Comparison of ENCODE assay signal across 13 cellular contexts in the genomic region with DNA sequence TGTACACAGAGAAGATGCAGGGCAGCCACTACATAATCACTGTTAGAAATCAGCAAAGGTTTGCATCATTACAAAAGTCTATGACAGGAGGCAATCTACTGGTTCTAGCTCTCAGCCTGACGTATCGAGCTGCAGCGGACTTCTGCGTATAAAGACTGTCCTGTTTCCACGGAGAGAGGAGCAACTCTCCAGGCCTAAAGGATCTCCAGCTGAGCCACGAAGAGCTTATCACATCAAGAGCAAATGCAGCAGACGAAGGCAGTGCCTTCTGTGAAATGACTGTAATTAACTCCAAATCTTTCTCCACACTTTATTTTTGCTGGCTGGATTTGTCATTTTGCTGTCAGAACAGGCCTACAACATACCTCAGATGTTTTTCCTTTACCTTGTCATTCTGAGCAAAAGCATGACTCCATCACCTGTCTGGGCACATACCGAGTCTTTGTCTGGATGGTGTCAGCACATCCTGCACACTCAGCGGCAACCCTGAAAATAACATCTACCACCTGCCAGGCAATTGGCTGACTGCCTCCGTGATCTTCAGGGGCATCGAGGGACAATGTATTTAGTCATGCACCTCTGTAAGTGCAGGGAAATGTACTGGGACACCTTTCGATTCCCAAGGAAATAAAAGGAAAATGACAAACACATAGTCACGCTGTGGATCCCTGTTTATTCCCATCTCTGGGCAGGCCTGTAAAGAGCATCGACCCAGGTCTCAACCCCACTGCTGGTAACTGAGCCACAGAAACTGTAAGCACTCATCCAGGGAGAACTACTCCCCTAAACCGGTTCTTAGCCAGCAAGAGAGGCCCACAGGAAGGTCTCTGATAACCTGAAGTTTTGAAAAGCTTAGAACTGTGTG. TPM values are rescaled to one million over a fixed set of nuclear protein-coding genes. Genes with fewer than 3 reads are reported as not detected.
A peak's percentile ranks its signal among the peaks of the same experiment; 100 is the strongest.
DNase-seq lines count a peak whose midpoint lies in the region; ATAC-seq and TF ChIP-seq lines count a peak whose summit lies in the region.
"Had no signal": no experiment of that assay in that cellular context is flagged by ENCODE, and none has a peak within 500 bp of the region (broad histone marks: within the 10 kb centered on the region; RNA-seq: fewer than 3 reads in every experiment).

No MANE protein-coding gene starts in this region.

- H3K4me3 ChIP-seq in esophagus muscularis mucosa = no peak overlapping the region
- no peak overlapping the region for H3K4me3 ChIP-seq in psoas muscle
- H3K4me3 ChIP-seq in naive thymus-derived CD4-positive, alpha-beta T cell (ENCODE audit: low read length) = no peak overlapping the region
- H3K4me3 ChIP-seq: sigmoid colon had no signal

- H3K4me3 Mint-ChIP-seq in naive thymus-derived CD4-positive, alpha-beta T cell = no peak overlapping the region
- H3K4me3 Mint-ChIP-seq: activated naive CD4-positive, alpha-beta T cell treated with anti-CD3 and anti-CD28 coated beads, Interleukin-2, amount 50 U/mL, for 24 hours; naive thymus-derived CD8-positive, alpha-beta T cell had no signal

- H3K4me1 ChIP-seq in esophagus muscularis mucosa = peaks cover 3 to 35% (median 33%) of the 10 kb centered on the region in 4 donors
- H3K4me1 ChIP-seq in psoas muscle = no peaks in the 10 kb centered on the region
- H3K4me1 ChIP-seq in naive thymus-derived CD4-positive, alpha-beta T cell (ENCODE audit: control insufficient read depth in 2 of 2, insufficient read depth in 2 of 2, low read length in 2 of 2) = no peaks in the 10 kb centered on the region
- H3K4me1 ChIP-seq: sigmoid colon had no signal

- H3K36me3 Mint-ChIP-seq in naive thymus-derived CD4-positive, alpha-beta T cell = peaks cover 29 to 65% (median 51%) of the 10 kb centered on the region in 5 donors

- ATAC-seq in psoas muscle = peak; percentile 81 to 89 (median 84)
- no peak for ATAC-seq in naive thymus-derived CD4-positive, alpha-beta T cell
- ATAC-seq: naive thymus-derived CD8-positive, alpha-beta T cell had no signal

- WGBS in esophagus muscularis mucosa = 68% methylated on average over 14 of the region's 15 CpGs
- 51 to 55% (median 52%) methylated on average over 15 of the region's 15 CpGs for WGBS in psoas muscle, 3 donors

- CTCF ChIA-PET in naive thymus-derived CD4-positive, alpha-beta T cell (lab: Charles Lee) = interaction anchor here (1.1 kb wide), 1 partner anchor 167 kb away, joined by 3 read pairs; no protein-coding TSS in a partner anchor

- peaks cover 0 to 21% (median 0%) of the 10 kb centered on the region in 7 donors for H3K4me1 Mint-ChIP-seq in naive thymus-derived CD4-positive, alpha-beta T cell

- no peaks in the 10 kb centered on the region for H3K9me3 ChIP-seq in esophagus muscularis mucosa
- no peaks in the 10 kb centered on the region for H3K9me3 ChIP-seq in psoas muscle
- H3K9me3 ChIP-seq in naive thymus-derived CD4-positive, alpha-beta T cell (ENCODE audit: control insufficient read depth in 2 of 3, low read length in 3 of 3) = no peaks in the 10 kb centered on the region
- H3K9me3 ChIP-seq: sigmoid colon had no signal

- H3K36me3 ChIP-seq in esophagus muscularis mucosa (peaks cover 15 to 73% (median 37%) of the 10 kb centered on the region in 4 donors), psoas muscle (ENCODE audit: insufficient read depth in 1 of 2, low read depth in 1 of 2) (peaks cover 0 to 77% of the 10 kb centered on the region in 2 donors)
- H3K36me3 ChIP-seq in naive thymus-derived CD4-positive, alpha-beta T cell (ENCODE audit: control insufficient read depth in 2 of 3, insufficient read depth in 3 of 3, low read length in 3 of 3) = peaks cover 28 to 88% (median 30%) of the 10 kb centered on the region in 3 experiments

- TF ChIP-seq CTCF in esophagus muscularis mucosa (IDR thresholded peaks at IDR 0.05) (no peak), psoas muscle (IDR thresholded peaks at IDR 0.05) (no peak)

- POLR2A ChIA-PET in naive thymus-derived CD4-positive, alpha-beta T cell (lab: Charles Lee) = no interaction called here

- DNase-seq in NCI-H146 (lab: John Stamatoyannopoulos, UW) = peak; percentile 59
- DNase-seq in NCI-H510A (lab: John Stamatoyannopoulos, UW) = peak; percentile 11
- DNase-seq in esophagus muscularis mucosa (ENCODE audit: extremely low spot score) = no peak
- peak; percentile 41 to 58 for DNase-seq in psoas muscle
- DNase-seq in NCI-H774 (lab: John Stamatoyannopoulos, UW) = no peak
- DNase-seq in midbrain (lab: John Stamatoyannopoulos, UW) = no peak
- DNase-seq in naive thymus-derived CD4-positive, alpha-beta T cell = no peak
- DNase-seq: kidney; naive thymus-derived CD8-positive, alpha-beta T cell; sigmoid colon had no signal

- intact Hi-C loops in esophagus muscularis mucosa (cut with DNase I) (loop anchor here (5.0 kb wide), 1 partner anchor 169 kb away; no protein-coding TSS in a partner anchor), psoas muscle (cut with DNase I) (loop anchor here in 1 of 2 donors (10.0 kb wide), 1 partner anchor 243 kb away; a partner anchor contains a TSS)
- intact Hi-C loops in naive thymus-derived CD4-positive, alpha-beta T cell (cut with micrococcal nuclease) = no loop called here

- H3K27me3 ChIP-seq in esophagus muscularis mucosa (no peaks in the 10 kb centered on the region), psoas muscle (ENCODE audit: insufficient read depth in 3 of 3, low read length in 2 of 3) (no peaks in the 10 kb centered on the region)
- H3K27me3 ChIP-seq in naive thymus-derived CD4-positive, alpha-beta T cell (ENCODE audit: control insufficient read depth in 2 of 2, insufficient read depth in 2 of 2, low read length in 2 of 2) = no peaks in the 10 kb centered on the region
- H3K27me3 ChIP-seq: sigmoid colon had no signal

- H3K27ac ChIP-seq in esophagus muscularis mucosa (replicated peaks in 1 of 4) (peak overlapping the region; percentile 10 to 74 (median 49)), psoas muscle (peak overlapping the region; percentile 75)
- H3K27ac ChIP-seq in naive thymus-derived CD4-positive, alpha-beta T cell (ENCODE audit: low read depth, low read length) = no peak overlapping the region
- H3K27ac ChIP-seq: C4-2B, VCaP had no signal

- no peaks in the 10 kb centered on the region for H3K9me3 Mint-ChIP-seq in naive thymus-derived CD4-positive, alpha-beta T cell
- H3K9me3 Mint-ChIP-seq: activated naive CD4-positive, alpha-beta T cell treated with anti-CD3 and anti-CD28 coated beads, Interleukin-2, amount 50 U/mL, for 24 hours; naive thymus-derived CD8-positive, alpha-beta T cell had no signal

- H3K27ac Mint-ChIP-seq in naive thymus-derived CD4-positive, alpha-beta T cell = no peak overlapping the region
- H3K27ac Mint-ChIP-seq: activated naive CD4-positive, alpha-beta T cell treated with anti-CD3 and anti-CD28 coated beads, Interleukin-2, amount 50 U/mL, for 24 hours had no signal

- TF ChIP-seq POLR2A in esophagus muscularis mucosa (IDR thresholded peaks at IDR 0.05; ENCODE audit: low read depth) = no peak

- H3K27me3 Mint-ChIP-seq in naive thymus-derived CD4-positive, alpha-beta T cell = no peaks in the 10 kb centered on the region
- H3K27me3 Mint-ChIP-seq: activated naive CD4-positive, alpha-beta T cell treated with anti-CD3 and anti-CD28 coated beads, Interleukin-2, amount 50 U/mL, for 24 hours; naive thymus-derived CD8-positive, alpha-beta T cell had no signal

- no peak for TF ChIP-seq EP300 in esophagus muscularis mucosa (IDR thresholded peaks at IDR 0.05)

RNA-seq across cellular contexts. Expression of a gene that starts 26.3 kb away (rescaled TPM):
- total RNA-seq in esophagus muscularis mucosa (10 to 100 TPM; 30.5 to 69.3 (median 40.0) TPM), psoas muscle (10 to 100 TPM; 10.6 to 57.7 (median 31.4) TPM)
- polyA plus RNA-seq in psoas muscle = 1 to 10 TPM; 3.0 to 5.9 (median 4.1) TPM
- total RNA-seq in naive thymus-derived CD4-positive, alpha-beta T cell = 10 to 100 TPM in 3 of 5 experiments, 1 to 10 TPM in 2; 7.1 to 20.5 (median 15.7) TPM
- polyA plus RNA-seq in naive thymus-derived CD4-positive, alpha-beta T cell = 1 to 10 TPM in 1 of 2 donors, under 1 TPM in 1; 0.54 to 1.0 TPM

RNA-seq across cellular contexts. Expression of a gene that starts 36.3 kb away (rescaled TPM):
- 10 to 100 TPM; 18.7 to 27.7 (median 24.9) TPM for total RNA-seq in esophagus muscularis mucosa
- total RNA-seq in psoas muscle = 10 to 100 TPM; 15.4 to 22.7 (median 18.8) TPM
- 10 to 100 TPM; 15.3 to 19.8 (median 15.9) TPM for polyA plus RNA-seq in psoas muscle
- 10 to 100 TPM; 28.8 to 42.6 (median 34.8) TPM for total RNA-seq in naive thymus-derived CD4-positive, alpha-beta T cell
- polyA plus RNA-seq in naive thymus-derived CD4-positive, alpha-beta T cell = 10 to 100 TPM; 71.5 to 83.7 TPM

Comparison
In these comparisons a context has a peak if more than half of its experiments do, and no peak if none do; other contexts are left out.
1. DNase-seq: peak in NCI-H146 (single experiment), NCI-H510A (single experiment) and psoas muscle (2 of 2); none in esophagus muscularis mucosa (single experiment), NCI-H774 (single experiment), midbrain (single experiment) and naive thymus-derived CD4-positive, alpha-beta T cell (0 of 9).